Comparison of ENCODE assay signal across 11 cellular contexts in the genomic region with DNA sequence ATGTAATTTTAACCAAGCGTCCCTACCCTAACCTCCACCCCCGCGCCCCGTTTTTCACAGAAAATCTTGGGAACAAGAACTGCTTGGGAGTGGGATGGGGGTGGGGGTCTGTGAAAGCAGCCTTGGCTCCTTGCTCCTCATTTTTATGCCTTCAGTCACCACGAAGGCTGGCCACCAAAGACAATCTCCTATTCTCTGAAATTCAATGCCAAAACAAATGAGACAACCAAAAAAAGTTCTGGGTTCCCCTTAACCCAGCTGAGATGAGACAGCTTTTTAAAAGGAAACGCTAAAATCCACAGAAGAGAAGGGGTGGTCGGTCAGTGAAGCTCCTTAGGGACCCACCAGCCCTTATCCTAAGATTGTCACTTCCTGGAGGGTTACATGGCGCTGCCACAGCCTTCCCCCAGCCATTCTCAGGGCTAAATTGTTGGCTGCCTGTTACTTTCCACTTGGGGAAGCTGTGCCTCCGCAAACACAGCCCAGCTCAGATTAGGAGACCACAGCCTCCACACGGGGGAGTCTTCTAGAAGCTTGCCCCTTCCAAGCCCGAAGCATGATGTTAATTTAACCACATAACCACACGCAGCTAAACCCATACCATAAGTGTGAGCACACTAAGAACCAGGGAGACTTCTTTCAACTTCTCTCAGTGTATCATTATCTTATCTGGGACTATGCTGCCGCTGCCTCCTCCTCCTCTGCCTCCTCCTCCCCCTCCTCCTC.
A peak's percentile ranks its signal among the peaks of the same experiment; 100 is the strongest.
DNase-seq lines count a peak whose midpoint lies in the region; ATAC-seq and TF ChIP-seq lines count a peak whose summit lies in the region.
"Had no signal": no experiment of that assay in that cellular context is flagged by ENCODE, and none has a peak within 500 bp of the region (broad histone marks: within the 10 kb centered on the region; RNA-seq: fewer than 3 reads in every experiment).

No MANE protein-coding gene starts in this region.

- peaks cover 10% of the 10 kb centered on the region for H3F3A ChIP-seq in smooth muscle cell (ENCODE audit: low read depth)

- no peaks in the 10 kb centered on the region for H3K9me3 Mint-ChIP-seq in activated CD4-positive, alpha-beta T cell treated with anti-CD3 and anti-CD28 coated beads for 36 hours (ENCODE audit: low read depth)
- H3K9me3 Mint-ChIP-seq: neural crest cell had no signal

- no peak for TF ChIP-seq POLR2A in esophagus muscularis mucosa (IDR thresholded peaks at IDR 0.05; ENCODE audit: low read depth)

- H2AFZ ChIP-seq in smooth muscle cell (ENCODE audit: low read depth), result no peak overlapping the region

- no peaks in the 10 kb centered on the region for H3K9me3 ChIP-seq in esophagus muscularis mucosa
- H3K9me3 ChIP-seq in smooth muscle cell (replicated peaks; ENCODE audit: low read depth), result no peaks in the 10 kb centered on the region

- H3K4me3 ChIP-seq in esophagus muscularis mucosa, result no peak overlapping the region
- H3K4me3 ChIP-seq in smooth muscle cell, result no peak overlapping the region

- 47% methylated on average over 13 of the region's 13 CpGs for WGBS in esophagus muscularis mucosa
- 25% methylated on average over 13 of the region's 13 CpGs for WGBS in smooth muscle cell (ENCODE audit: low lambda C conversion rate)

- H3K36me3 Mint-ChIP-seq in activated CD4-positive, alpha-beta T cell treated with anti-CD3 and anti-CD28 coated beads for 36 hours (ENCODE audit: low read depth), result no peaks in the 10 kb centered on the region

- H3K4me1 ChIP-seq in esophagus muscularis mucosa (peaks cover 8 to 20% (median 17%) of the 10 kb centered on the region in 4 donors), smooth muscle cell (ENCODE audit: low read depth) (peaks cover 8% of the 10 kb centered on the region)

- TF ChIP-seq CTCF in esophagus muscularis mucosa (IDR thresholded peaks at IDR 0.05) (peak in 2 of 3 experiments; percentile 6 to 21), smooth muscle cell (IDR thresholded peaks at IDR 0.05; ENCODE audit: borderline replicate concordance, insufficient read depth, poor library complexity, severe bottlenecking) (peak; percentile 33)

- intact Hi-C loops in activated CD4-positive, alpha-beta T cell treated with anti-CD3 and anti-CD28 coated beads for 36 hours (cut with DNase I, micrococcal nuclease), result no loop called here
- intact Hi-C loops in esophagus muscularis mucosa (cut with DNase I), result no loop called here
- intact Hi-C loops in head of caudate nucleus (cut with DNase I), result no loop called here

- peak overlapping the region; percentile 86 for H3K9ac ChIP-seq in smooth muscle cell (ENCODE audit: low read depth)

- CTCF ChIA-PET in activated CD4-positive, alpha-beta T cell treated with anti-CD3 and anti-CD28 coated beads for 36 hours (lab: Charles Lee), result interaction anchor here (0.7 to 1.1 kb wide), 2 partner anchors 13 to 96 kb away, joined by 3 read pairs; no protein-coding TSS in a partner anchor

- H3K4me3 Mint-ChIP-seq in activated CD4-positive, alpha-beta T cell treated with anti-CD3 and anti-CD28 coated beads for 36 hours, result no peak overlapping the region
- H3K4me3 Mint-ChIP-seq: neural crest cell had no signal

- no peak for TF ChIP-seq EP300 in esophagus muscularis mucosa (IDR thresholded peaks at IDR 0.05)

- H3K36me3 ChIP-seq in esophagus muscularis mucosa (no peaks in the 10 kb centered on the region), smooth muscle cell (ENCODE audit: low read depth) (no peaks in the 10 kb centered on the region)

- H3K27ac ChIP-seq in esophagus muscularis mucosa (replicated peaks in 1 of 4) (peak overlapping the region in 1 of 4 donors; percentile 18), smooth muscle cell (ENCODE audit: low read depth) (peak overlapping the region; percentile 97)
- H3K27ac ChIP-seq: C4-2B, HL-60 had no signal

- peak; percentile 51 for ATAC-seq in activated CD4-positive, alpha-beta T cell treated with anti-CD3 and anti-CD28 coated beads for 36 hours
- no peak for ATAC-seq in HG03196 (IDR thresholded peaks at IDR 0.05; ENCODE audit: unreplicated experiment)

- POLR2A ChIA-PET in activated CD4-positive, alpha-beta T cell treated with anti-CD3 and anti-CD28 coated beads for 36 hours (lab: Charles Lee), result no interaction called here

- no peak overlapping the region for H3K27ac Mint-ChIP-seq in activated CD4-positive, alpha-beta T cell treated with anti-CD3 and anti-CD28 coated beads for 36 hours

- no peaks in the 10 kb centered on the region for H4K20me1 ChIP-seq in smooth muscle cell (ENCODE audit: low read depth)

- H3K27me3 Mint-ChIP-seq in activated CD4-positive, alpha-beta T cell treated with anti-CD3 and anti-CD28 coated beads for 36 hours, result peaks cover 68% of the 10 kb centered on the region

- DNase-seq in activated CD4-positive, alpha-beta T cell treated with anti-CD3 and anti-CD28 coated beads for 36 hours, result peak; percentile 49
- no peak for DNase-seq in activated CD4-positive, alpha-beta T cell treated with anti-CD3 and anti-CD28 coated beads, Interleukin-2, amount 50 U/mL, for 48 hours
- DNase-seq in RPMI8226 (peak; percentile 44), esophagus muscularis mucosa (ENCODE audit: extremely low spot score) (no peak), smooth muscle cell (lab: John Stamatoyannopoulos, UW; ENCODE audit: unreplicated experiment) (peak; percentile 15), head of caudate nucleus (no peak)
- DNase-seq in stimulated activated CD4-positive, alpha-beta T cell treated with anti-CD3 and anti-CD28 coated beads, Interleukin-2, amount 100 ng/mL, for 24 hours, result no peak

- H3K79me2 ChIP-seq in smooth muscle cell (ENCODE audit: low read depth), result no peaks in the 10 kb centered on the region

- peaks cover 6% of the 10 kb centered on the region for H3K4me1 Mint-ChIP-seq in activated CD4-positive, alpha-beta T cell treated with anti-CD3 and anti-CD28 coated beads for 36 hours

- H3K27me3 ChIP-seq in esophagus muscularis mucosa (peaks cover 0 to 38% (median 0%) of the 10 kb centered on the region in 4 donors), smooth muscle cell (ENCODE audit: low read depth) (no peaks in the 10 kb centered on the region)

- H3K4me2 ChIP-seq in smooth muscle cell, result peak overlapping the region; percentile 79

Comparison
In these comparisons a context has a peak if more than half of its experiments do, and no peak if none do; other contexts are left out.
1. DNase-seq: peak in activated CD4-positive, alpha-beta T cell treated with anti-CD3 and anti-CD28 coated beads for 36 hours (single experiment), RPMI8226 (single experiment) and smooth muscle cell (single experiment); none in activated CD4-positive, alpha-beta T cell treated with anti-CD3 and anti-CD28 coated beads, Interleukin-2, amount 50 U/mL, for 48 hours (0 of 2), esophagus muscularis mucosa (single experiment), stimulated activated CD4-positive, alpha-beta T cell treated with anti-CD3 and anti-CD28 coated beads, Interleukin-2, amount 100 ng/mL, for 24 hours (0 of 2) and head of caudate nucleus (0 of 42).